13 cellular contexts compared by ENCODE assay signal in the genomic region with DNA sequence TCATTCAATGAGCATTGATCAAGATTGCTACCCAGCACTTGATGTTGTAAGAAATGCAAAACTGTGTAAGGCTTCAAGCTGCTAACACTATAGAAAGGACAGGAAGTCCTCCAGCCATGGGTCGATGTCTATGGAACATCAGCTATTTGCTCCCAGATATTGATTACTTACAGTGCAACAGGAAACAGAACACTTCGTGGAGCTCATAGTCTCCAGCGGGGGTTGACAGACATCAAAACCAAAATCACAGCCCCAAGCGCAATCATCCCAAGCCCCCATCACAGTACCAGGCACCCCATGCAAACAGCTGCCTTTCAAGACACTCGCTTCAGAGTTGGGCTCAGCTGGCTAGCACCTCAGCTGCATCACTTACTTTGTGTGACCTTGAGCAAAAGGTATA. TPM values are rescaled to one million over a fixed set of nuclear protein-coding genes. Genes with fewer than 3 reads are reported as not detected.
A peak's percentile ranks its signal among the peaks of the same experiment; 100 is the strongest.
DNase-seq lines count a peak whose midpoint lies in the region; ATAC-seq and TF ChIP-seq lines count a peak whose summit lies in the region.
"Had no signal": no experiment of that assay in that cellular context is flagged by ENCODE, and none has a peak within 500 bp of the region (broad histone marks: within the 10 kb centered on the region; RNA-seq: fewer than 3 reads in every experiment).

No MANE protein-coding gene starts in this region.

- H3K4me1 ChIP-seq in ascending aorta (peaks cover 18 to 68% of the 10 kb centered on the region in 2 donors), lower lobe of right lung (peaks cover 79% of the 10 kb centered on the region), thoracic aorta (ENCODE audit: control insufficient read depth in 1 of 2, low read depth in 2 of 2) (peaks cover 43 to 84% of the 10 kb centered on the region in 2 donors)

- H3K27me3 ChIP-seq in ascending aorta (no peaks in the 10 kb centered on the region), lower lobe of right lung (ENCODE audit: low read depth) (no peaks in the 10 kb centered on the region), thoracic aorta (replicated peaks; ENCODE audit: insufficient read depth) (no peaks in the 10 kb centered on the region)

- H3K9me3 ChIP-seq in KOPT-K1 (ENCODE audit: insufficient read depth, low read length, poor library complexity, severe bottlenecking) (no peaks in the 10 kb centered on the region), ascending aorta (no peaks in the 10 kb centered on the region), lower lobe of right lung (no peaks in the 10 kb centered on the region), thoracic aorta (no peaks in the 10 kb centered on the region)

- H3K27ac Mint-ChIP-seq in mesothelial cell of epicardium: no peak overlapping the region
- H3K27ac Mint-ChIP-seq: activated T-cell treated with anti-CD3 and anti-CD28 coated beads, Interleukin-2, amount 50 U/mL, for 72 hours had no signal

- ATAC-seq in lower lobe of right lung (no peak), thoracic aorta (ENCODE audit: insufficient number of reproducible peaks, low FRiP score, low read depth) (no peak), HG02798 (IDR thresholded peaks at IDR 0.05; ENCODE audit: poor library complexity, unreplicated experiment) (no peak), HG02885 (IDR thresholded peaks at IDR 0.05; ENCODE audit: poor library complexity, unreplicated experiment) (no peak), GM19035 (IDR thresholded peaks at IDR 0.05; ENCODE audit: unreplicated experiment) (no peak)

- H3K36me3 Mint-ChIP-seq in mesothelial cell of epicardium: no peaks in the 10 kb centered on the region

- H3K27ac ChIP-seq in KOPT-K1 (ENCODE audit: low read depth, low read length, poor library complexity, severe bottlenecking): peak overlapping the region; percentile 66
- peak overlapping the region; percentile 78 to 93 for H3K27ac ChIP-seq in ascending aorta
- peak overlapping the region; percentile 84 for H3K27ac ChIP-seq in lower lobe of right lung
- peak overlapping the region; percentile 92 to 96 for H3K27ac ChIP-seq in thoracic aorta

- no peaks in the 10 kb centered on the region for H3K9me3 Mint-ChIP-seq in mesothelial cell of epicardium
- H3K9me3 Mint-ChIP-seq: activated T-cell treated with anti-CD3 and anti-CD28 coated beads, Interleukin-2, amount 50 U/mL, for 72 hours had no signal

- H3K27me3 Mint-ChIP-seq in mesothelial cell of epicardium (ENCODE audit: low read depth): no peaks in the 10 kb centered on the region

- peaks cover 6% of the 10 kb centered on the region for H3K4me1 Mint-ChIP-seq in mesothelial cell of epicardium

- TF ChIP-seq CTCF in ascending aorta (IDR thresholded peaks at IDR 0.05) (no peak), lower lobe of right lung (IDR thresholded peaks at IDR 0.05) (no peak), thoracic aorta (IDR thresholded peaks at IDR 0.05) (no peak), mesothelial cell of epicardium (IDR thresholded peaks at IDR 0.05; ENCODE audit: unreplicated experiment) (no peak)

- no peaks in the 10 kb centered on the region for H3K36me3 ChIP-seq in KOPT-K1 (ENCODE audit: insufficient read depth, low read length)
- no peaks in the 10 kb centered on the region for H3K36me3 ChIP-seq in ascending aorta
- H3K36me3 ChIP-seq in lower lobe of right lung: no peaks in the 10 kb centered on the region
- H3K36me3 ChIP-seq in thoracic aorta: no peaks in the 10 kb centered on the region

- intact Hi-C loops in ascending aorta (cut with DNase I): loop anchor here (2.0 to 5.0 kb wide), 3 partner anchors 65 to 105 kb away; no protein-coding TSS in a partner anchor
- intact Hi-C loops in lower lobe of right lung (cut with DNase I): no loop called here

- H3K4me3 Mint-ChIP-seq in mesothelial cell of epicardium: no peak overlapping the region

- DNase-seq in ascending aorta (ENCODE audit: low spot score in 2 of 2) (peak in 1 of 2 donors; percentile 65), lower lobe of right lung (no peak), thoracic aorta (ENCODE audit: low spot score) (no peak), mesothelial cell of epicardium (ENCODE audit: low spot score in 2 of 2, unreplicated experiment in 2 of 2) (no peak)
- DNase-seq: activated CD4-positive, CD25-positive, alpha-beta regulatory T cell; activated T-cell treated with anti-CD3 and anti-CD28 coated beads, Interleukin-2, amount 50 U/mL, for 72 hours; NCI-H187 treated with DMSO at 0.1 percent for 48 hours; SHP77 treated with DMSO at 0.1 percent for 48 hours had no signal

- H3K4me3 ChIP-seq in ascending aorta: no peak overlapping the region
- no peak overlapping the region for H3K4me3 ChIP-seq in lower lobe of right lung
- H3K4me3 ChIP-seq in thoracic aorta: no peak overlapping the region
- H3K4me3 ChIP-seq: lung had no signal

RNA-seq across cellular contexts. Expression of a gene that starts 26.8 kb away (rescaled TPM):
- 3,919 TPM for total RNA-seq in ascending aorta
- 367 TPM for total RNA-seq in lower lobe of right lung
- 1,000 to 10,000 TPM in 1 of 2 donors, 100 to 1,000 TPM in 1; 813 to 3,699 TPM for total RNA-seq in thoracic aorta
- total RNA-seq in mesothelial cell of epicardium: 116 to 126 TPM (median 120 TPM) in 3 replicates

RNA-seq across cellular contexts. Expression of a gene that starts 36.3 kb away (rescaled TPM):
- total RNA-seq in ascending aorta (184 TPM), lower lobe of right lung (177 TPM), thoracic aorta (100 to 1,000 TPM; 141 to 230 TPM), mesothelial cell of epicardium (107 to 110 TPM (median 109 TPM) in 3 replicates)
